Comparison of ENCODE assay signal across 9 cellular contexts in genomic region chr20:50312682-50313187, GRCh38.
DNase-seq lines count a peak whose midpoint lies in the region; ATAC-seq and TF ChIP-seq lines count a peak whose summit lies in the region.
"Had no signal": no experiment of that assay in that cellular context is flagged by ENCODE, and none has a peak within 500 bp of the region (broad histone marks: within the 10 kb centered on the region; RNA-seq: fewer than 3 reads in every experiment).

No MANE protein-coding gene starts in this region.

- H3K4me3 Mint-ChIP-seq in activated T-cell treated with anti-CD3 and anti-CD28 coated beads, Interleukin-2, amount 50 U/mL, for 4 hours = no peak overlapping the region
- no peak overlapping the region for H3K4me3 Mint-ChIP-seq in T-cell
- H3K4me3 Mint-ChIP-seq: activated B cell treated with CpG ODN at 0.5 μM for 24 hours had no signal

- H3K18ac ChIP-seq in IMR-90 (ENCODE audit: low read depth, low read length) = peak overlapping the region; percentile 80

- H3K9me3 Mint-ChIP-seq in activated T-cell treated with anti-CD3 and anti-CD28 coated beads, Interleukin-2, amount 50 U/mL, for 4 hours = no peaks in the 10 kb centered on the region
- H3K9me3 Mint-ChIP-seq in T-cell = no peaks in the 10 kb centered on the region
- H3K9me3 Mint-ChIP-seq: activated B cell treated with CpG ODN at 0.5 μM for 24 hours had no signal

- peaks cover 6% of the 10 kb centered on the region for H3K27me3 Mint-ChIP-seq in activated T-cell treated with anti-CD3 and anti-CD28 coated beads, Interleukin-2, amount 50 U/mL, for 4 hours (ENCODE audit: low read depth)
- H3K27me3 Mint-ChIP-seq in T-cell = peaks cover 7 to 9% of the 10 kb centered on the region in 2 donors

- no peak overlapping the region for H3K27ac Mint-ChIP-seq in T-cell
- H3K27ac Mint-ChIP-seq: activated B cell treated with CpG ODN at 0.5 μM for 24 hours had no signal

- peak overlapping the region; percentile 55 for H3K27ac ChIP-seq in IMR-90 (ENCODE audit: insufficient read depth, low read length)
- peak overlapping the region; percentile 63 for H3K27ac ChIP-seq in cingulate gyrus (ENCODE audit: low read depth, low read length)
- H3K27ac ChIP-seq in left lung = peak overlapping the region; percentile 55 to 65
- peak overlapping the region; percentile 20 to 74 for H3K27ac ChIP-seq in testis

- peak overlapping the region; percentile 90 for H3K23ac ChIP-seq in IMR-90 (ENCODE audit: low read depth, low read length)

- H3K36me3 Mint-ChIP-seq in activated T-cell treated with anti-CD3 and anti-CD28 coated beads, Interleukin-2, amount 50 U/mL, for 4 hours (ENCODE audit: insufficient read depth) = no peaks in the 10 kb centered on the region
- H3K36me3 Mint-ChIP-seq in T-cell = no peaks in the 10 kb centered on the region

- peak overlapping the region; percentile 99 for H2AK5ac ChIP-seq in IMR-90 (ENCODE audit: low read depth, low read length)

- DNase-seq in IMR-90 (peak; percentile 93), left lung (peak; percentile 77 to 80), testis (peak; percentile 73), T-cell (no peak), hippocampal formation (lab: John Stamatoyannopoulos, UW) (no peak)
- DNase-seq in activated T-cell treated with anti-CD3 and anti-CD28 coated beads, Interleukin-2, amount 50 U/mL, for 4 hours = no peak
- DNase-seq: activated B cell treated with CpG ODN at 0.5 μM for 24 hours had no signal

- CTCF ChIA-PET in IMR-90 (lab: Yijun Ruan, JAX) (no interaction called here), T-cell (lab: Charles Lee) (no interaction called here)

- TF ChIP-seq RAD21 in IMR-90 (IDR thresholded peaks at IDR 0.05; ENCODE audit: low read length) = no peak

- TF ChIP-seq POLR2A in IMR-90 (IDR thresholded peaks at IDR 0.05; ENCODE audit: low read depth, low read length) (no peak), testis (IDR thresholded peaks at IDR 0.05) (no peak)

- WGBS in IMR-90 (ENCODE audit: extremely low coverage in 2 of 2, insufficient read length in 1 of 2), 2 experiments = 0% methylated on average over 6 of the region's 12 CpGs; no CpG with 5 or more reads in 1 of the 2 experiments
- 24 to 36% methylated on average over 12 of the region's 12 CpGs for WGBS in testis, 2 donors

- peak overlapping the region; percentile 100 for H3K4ac ChIP-seq in IMR-90 (ENCODE audit: low read depth, low read length)

- H3K4me1 ChIP-seq in IMR-90 (ENCODE audit: control insufficient read depth, insufficient read depth, low read length) = peaks cover 31% of the 10 kb centered on the region
- peaks cover 33 to 65% of the 10 kb centered on the region in 2 donors for H3K4me1 ChIP-seq in left lung
- peaks cover 20% of the 10 kb centered on the region for H3K4me1 ChIP-seq in testis

- no peaks in the 10 kb centered on the region for H3K4me1 Mint-ChIP-seq in activated T-cell treated with anti-CD3 and anti-CD28 coated beads, Interleukin-2, amount 50 U/mL, for 4 hours (ENCODE audit: low read depth)
- no peaks in the 10 kb centered on the region for H3K4me1 Mint-ChIP-seq in T-cell
- H3K4me1 Mint-ChIP-seq: activated B cell treated with CpG ODN at 0.5 μM for 24 hours had no signal

- H3K27me3 ChIP-seq in IMR-90 (ENCODE audit: control insufficient read depth, insufficient read depth, low read length) (no peaks in the 10 kb centered on the region), left lung (no peaks in the 10 kb centered on the region), testis (no peaks in the 10 kb centered on the region)

- H3K56ac ChIP-seq in IMR-90 (ENCODE audit: extremely low read depth, insufficient read depth, low read length) = peak overlapping the region; percentile 74

- H3K9me3 ChIP-seq in IMR-90 (ENCODE audit: control insufficient read depth, insufficient read depth, low read length) (no peaks in the 10 kb centered on the region), left lung (no peaks in the 10 kb centered on the region), testis (no peaks in the 10 kb centered on the region)

- H4K8ac ChIP-seq in IMR-90 (ENCODE audit: low read depth in 2 of 2, low read length in 2 of 2) = peak overlapping the region; percentile 72 to 94; a peak in 3 of 4 replicates

- peak overlapping the region; percentile 82 for H2AFZ ChIP-seq in IMR-90 (replicated peaks; ENCODE audit: low read length, poor library complexity)

- H3K79me1 ChIP-seq in IMR-90 (ENCODE audit: low read depth in 1 of 2, low read length in 2 of 2) = peaks cover 0 to 42% of the 10 kb centered on the region in 2 experiments; a peak in 2 of 4 replicates

- POLR2A ChIA-PET in IMR-90 (lab: Charles Lee; ENCODE audit: unreplicated experiment) (no interaction called here), T-cell (lab: Charles Lee) (no interaction called here)

- H3K4me2 ChIP-seq in IMR-90 (ENCODE audit: low read depth, low read length) = peak overlapping the region; percentile 7; the same call in 1 of the 2 replicates

- H2BK20ac ChIP-seq in IMR-90 (ENCODE audit: low read depth, low read length) = peak overlapping the region; percentile 97

- dilution Hi-C loops in IMR-90 (cut with HindIII; ENCODE audit: low sequenced_read_pairs, unreplicated experiment) = no loop called here

- peak overlapping the region; percentile 82 for H2BK5ac ChIP-seq in IMR-90 (ENCODE audit: low read depth, low read length, poor library complexity, severe bottlenecking)

- H3K14ac ChIP-seq in IMR-90 (replicated peaks; ENCODE audit: low read depth, low read length) = peak overlapping the region; percentile 87

- H3K4me3 ChIP-seq in IMR-90 (ENCODE audit: insufficient read depth, low read depth, low read length) (no peak overlapping the region), left lung (no peak overlapping the region), testis (no peak overlapping the region)

- H2BK15ac ChIP-seq in IMR-90 (ENCODE audit: low read depth, low read length) = peak overlapping the region; percentile 92

- peak overlapping the region; percentile 96 for H4K91ac ChIP-seq in IMR-90 (ENCODE audit: insufficient read depth, low read depth, low read length)

- ATAC-seq in IMR-90 (ENCODE audit: low read depth) (peak; percentile 8; the same call in 1 of the 2 replicates), left lung (peak; percentile 71), HG03520 (IDR thresholded peaks at IDR 0.05; ENCODE audit: unreplicated experiment) (no peak), T-cell (replicated peaks in 1 of 4) (no peak)
- no peak for ATAC-seq in activated T-cell treated with anti-CD3 and anti-CD28 coated beads, Interleukin-2, amount 50 U/mL, for 4 hours

- H2BK120ac ChIP-seq in IMR-90 (ENCODE audit: low read depth, low read length) = peak overlapping the region; percentile 100

- peak overlapping the region; percentile 73 for H4K5ac ChIP-seq in IMR-90 (ENCODE audit: low read depth, low read length)

- intact Hi-C loops in IMR-90 (cut with micrococcal nuclease) (no loop called here), left lung (cut with DNase I) (no loop called here), testis (cut with DNase I; ENCODE audit: low total_unique reads) (no loop called here)

- peaks cover 40% of the 10 kb centered on the region for H3K9me1 ChIP-seq in IMR-90 (ENCODE audit: insufficient read depth, low read length)

- H2AK9ac ChIP-seq in IMR-90 (replicated peaks; ENCODE audit: low read depth, low read length, poor library complexity) = peak overlapping the region; percentile 91

- in situ Hi-C loops in IMR-90 (cut with MboI; ENCODE audit: low sequenced_read_pairs) = no loop called here

- 0 out of 2 replicates have a peak overlapping the region, but pooled peaks have one; percentile 20 for H3K9ac ChIP-seq in IMR-90 (ENCODE audit: low read depth, low read length)

- no peaks in the 10 kb centered on the region for H3K36me3 ChIP-seq in IMR-90 (ENCODE audit: control insufficient read depth, insufficient read depth, low read length)
- H3K36me3 ChIP-seq in left lung = no peaks in the 10 kb centered on the region
- H3K36me3 ChIP-seq in testis (ENCODE audit: low read depth, missing control alignments) = no peaks in the 10 kb centered on the region

- no peaks in the 10 kb centered on the region for H4K20me1 ChIP-seq in IMR-90 (ENCODE audit: insufficient read depth, low read length)

- no TSS peak for BruUV-seq in IMR-90 (replicated peaks; lab: Mats Ljungman, UMichigan)

- TF ChIP-seq CTCF in IMR-90 (conservative IDR thresholded peaks at IDR 0.05; ENCODE audit: low read depth, low read length) (no peak), left lung (IDR thresholded peaks at IDR 0.05) (no peak), testis (IDR thresholded peaks at IDR 0.05) (no peak)

TF ChIP-seq in IMR-90, 13 proteins besides CTCF, POLR2A, EP300 and RAD21:
- TF ChIP-seq MAZ (IDR thresholded peaks at IDR 0.05; ENCODE audit: borderline replicate concordance, low read depth, low read length) (peak; percentile 75; the same call in 1 of the 2 replicates), CEBPB (IDR thresholded peaks at IDR 0.05; ENCODE audit: low read depth, low read length) (no peak)
TF ChIP-seq in IMR-90: peak in this region for 1.

Comparison
In these comparisons a context has a peak if more than half of its experiments do, and no peak if none do; other contexts are left out.
1. ATAC-seq: peak in IMR-90 (single experiment) and left lung (single experiment); none in HG03520 (single experiment), activated T-cell treated with anti-CD3 and anti-CD28 coated beads, Interleukin-2, amount 50 U/mL, for 4 hours (0 of 2) and T-cell (0 of 4).
2. DNase-seq: peak in IMR-90 (single experiment), left lung (2 of 2) and testis (single experiment); none in activated T-cell treated with anti-CD3 and anti-CD28 coated beads, Interleukin-2, amount 50 U/mL, for 4 hours (single experiment), T-cell (0 of 34) and hippocampal formation (0 of 2).
3. Peak in every context shown above with its lines, with median percentiles within 50 percentile points of each other: H3K27ac ChIP-seq.